13 cellular contexts compared by ENCODE assay signal in the genomic region with DNA sequence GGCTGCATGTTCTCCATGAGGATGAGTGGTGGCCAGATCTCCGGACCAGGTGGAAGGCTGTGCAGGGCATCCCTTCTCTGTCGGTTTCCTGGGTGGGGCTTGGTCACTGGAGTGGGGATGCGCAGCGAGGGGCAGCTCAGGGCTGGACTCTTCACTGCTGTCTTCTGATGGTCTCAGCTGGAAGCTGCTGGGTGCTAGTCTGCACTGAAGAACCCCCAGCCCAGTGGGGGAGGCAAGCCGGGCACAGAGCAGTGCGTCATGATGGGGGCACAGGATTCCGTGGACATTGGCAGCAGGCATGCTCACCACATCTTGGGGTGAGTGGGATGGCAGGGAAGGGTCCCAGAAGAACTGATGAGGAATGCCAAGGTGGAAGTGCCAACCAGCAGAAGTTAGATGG. TPM values are rescaled to one million over a fixed set of nuclear protein-coding genes. Genes with fewer than 3 reads are reported as not detected.
DNase-seq lines count a peak whose midpoint lies in the region; ATAC-seq and TF ChIP-seq lines count a peak whose summit lies in the region.
"Had no signal": no experiment of that assay in that cellular context is flagged by ENCODE, and none has a peak within 500 bp of the region (broad histone marks: within the 10 kb centered on the region; RNA-seq: fewer than 3 reads in every experiment).

No MANE protein-coding gene starts in this region.

- no peak for DNase-seq in HL-60 (ENCODE audit: low read depth in 1 of 2, low spot score in 1 of 2)
- no peak for DNase-seq in activated gamma-delta T cell (lab: John Stamatoyannopoulos, UW)
- no peak for DNase-seq in RPMI8226
- DNase-seq in DMS114 treated with DMSO at 0.1 percent for 48 hours (lab: John Stamatoyannopoulos, UW; ENCODE audit: unreplicated experiment): no peak
- DNase-seq: NCI-H1417, NCI-H1930, NCI-H446 treated with DMSO at 0.1 percent for 48 hours, NCI-H774 had no signal

- H3K9me3 ChIP-seq in neutrophil (no peaks in the 10 kb centered on the region), thymus (ENCODE audit: control insufficient read depth) (no peaks in the 10 kb centered on the region)
- H3K9me3 ChIP-seq: HAP-1 had no signal

- TF ChIP-seq CTCF in HL-60 (IDR thresholded peaks at IDR 0.05; ENCODE audit: insufficient read depth, low read length) (no peak), neutrophil (IDR thresholded peaks at IDR 0.05) (no peak)

- 97% methylated on average over 7 of the region's 7 CpGs for WGBS in thymus

- H3K27me3 ChIP-seq in HL-60 (ENCODE audit: insufficient read depth, poor library complexity, severe bottlenecking): no peaks in the 10 kb centered on the region
- H3K27me3 ChIP-seq in neutrophil: no peaks in the 10 kb centered on the region
- no peaks in the 10 kb centered on the region for H3K27me3 ChIP-seq in thymus (ENCODE audit: control insufficient read depth, insufficient read depth)

- peaks cover 57 to 58% of the 10 kb centered on the region in 2 experiments for H3K4me1 ChIP-seq in neutrophil (ENCODE audit: control insufficient read depth in 1 of 2, insufficient read depth in 1 of 2, low read depth in 1 of 2, low read length in 1 of 2)
- H3K4me1 ChIP-seq in thymus (ENCODE audit: control insufficient read depth, insufficient read depth, low read length): peaks cover 22% of the 10 kb centered on the region
- H3K4me1 ChIP-seq: HAP-1 had no signal

- no peak for ATAC-seq in HG03045 (IDR thresholded peaks at IDR 0.05; ENCODE audit: unreplicated experiment)

- no peak overlapping the region for H3K4me3 ChIP-seq in HL-60 (replicated peaks; ENCODE audit: insufficient read depth, low read length)
- peak overlapping the region; percentile 22 to 27 for H3K4me3 ChIP-seq in neutrophil (ENCODE audit: low read depth in 1 of 2, low read length in 1 of 2)
- no peak overlapping the region for H3K4me3 ChIP-seq in thymus (ENCODE audit: low read length)
- H3K4me3 ChIP-seq: HAP-1 had no signal

- H3K36me3 ChIP-seq in neutrophil (no peaks in the 10 kb centered on the region), thymus (ENCODE audit: control insufficient read depth, insufficient read depth) (peaks cover 4% of the 10 kb centered on the region)
- H3K36me3 ChIP-seq: HAP-1 had no signal

- H3K27ac ChIP-seq in HL-60 (replicated peaks) (peak overlapping the region; percentile 82), angular gyrus (ENCODE audit: low read depth, low read length) (peak overlapping the region; percentile 24), neutrophil (peak overlapping the region; percentile 90), thymus (ENCODE audit: low read depth) (peak overlapping the region; percentile 4)

RNA-seq across cellular contexts. Expression of a gene that starts 39.8 kb away (rescaled TPM):
- polyA plus RNA-seq in thymus: 16.9 TPM

Comparison
In these comparisons a context has a peak if more than half of its experiments do, and no peak if none do; other contexts are left out.
1. H3K27ac ChIP-seq: peak in every context shown above with its lines; median percentile 90 in neutrophil; 82 in HL-60; 24 in angular gyrus; 4 in thymus.
2. H3K4me3 ChIP-seq: peak in neutrophil (2 of 2); none in HL-60 (single experiment) and thymus (single experiment).